Comparison of ENCODE assay signal across 13 cellular contexts in the genomic region with DNA sequence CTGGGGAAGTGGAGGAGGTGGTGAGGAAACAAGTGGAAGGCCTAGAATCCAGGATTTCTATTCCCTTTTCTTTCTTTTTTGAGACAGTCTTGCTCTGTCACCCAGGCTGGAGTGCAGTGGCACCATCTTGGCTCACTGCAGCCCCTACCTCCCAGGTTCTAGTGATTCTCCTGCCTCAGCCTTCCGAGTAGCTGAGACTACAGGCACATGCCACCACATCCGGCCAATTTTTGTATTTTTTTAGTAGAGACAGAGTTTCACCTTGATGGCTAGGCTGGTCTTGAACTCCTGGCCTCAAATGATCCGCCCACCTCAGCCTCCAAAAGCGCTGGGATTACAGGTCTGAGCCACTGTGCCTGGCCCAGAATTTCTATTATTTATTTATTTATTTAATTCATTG. TPM values are rescaled to one million over a fixed set of nuclear protein-coding genes. Genes with fewer than 3 reads are reported as not detected.
"Had no signal": no experiment of that assay in that cellular context is flagged by ENCODE, and none has a peak within 500 bp of the region (broad histone marks: within the 10 kb centered on the region; RNA-seq: fewer than 3 reads in every experiment).

No MANE protein-coding gene starts in this region.

RNA-seq across cellular contexts. Expression of gene FBXO40, which starts 0.6 kb away (rescaled TPM):
- total RNA-seq: activated CD4-positive, alpha-beta T cell treated with anti-CD3 and anti-CD28 coated beads, Interleukin-2, amount 10 ng/mL, durations not matched to agents 7 days and 5 days; activated CD8-positive, alpha-beta memory T cell treated with anti-CD3 and anti-CD28 coated beads, Interleukin-2, amount 10 ng/mL, durations not matched to agents 7 days and 5 days; activated CD8-positive, alpha-beta T cell treated with anti-CD3 and anti-CD28 coated beads for 36 hours; chondrocyte; fibroblast of lung; glomerular endothelial cell; left colon; sigmoid colon; vagina had no signal
- polyA plus RNA-seq: fibroblast of lung, keratinocyte had no signal

RNA-seq across cellular contexts. Expression of gene ARGFX, which starts 26.1 kb away (rescaled TPM):
- total RNA-seq: activated CD4-positive, alpha-beta T cell treated with anti-CD3 and anti-CD28 coated beads, Interleukin-2, amount 10 ng/mL, durations not matched to agents 7 days and 5 days; activated CD8-positive, alpha-beta memory T cell treated with anti-CD3 and anti-CD28 coated beads, Interleukin-2, amount 10 ng/mL, durations not matched to agents 7 days and 5 days; activated CD8-positive, alpha-beta T cell treated with anti-CD3 and anti-CD28 coated beads for 36 hours; cardiac septum; chondrocyte; fibroblast of lung; glomerular endothelial cell; left colon; lower lobe of right lung; mucosa of descending colon; sigmoid colon; vagina had no signal
- polyA plus RNA-seq: fibroblast of lung, keratinocyte, sigmoid colon had no signal
